In the genomic region with DNA sequence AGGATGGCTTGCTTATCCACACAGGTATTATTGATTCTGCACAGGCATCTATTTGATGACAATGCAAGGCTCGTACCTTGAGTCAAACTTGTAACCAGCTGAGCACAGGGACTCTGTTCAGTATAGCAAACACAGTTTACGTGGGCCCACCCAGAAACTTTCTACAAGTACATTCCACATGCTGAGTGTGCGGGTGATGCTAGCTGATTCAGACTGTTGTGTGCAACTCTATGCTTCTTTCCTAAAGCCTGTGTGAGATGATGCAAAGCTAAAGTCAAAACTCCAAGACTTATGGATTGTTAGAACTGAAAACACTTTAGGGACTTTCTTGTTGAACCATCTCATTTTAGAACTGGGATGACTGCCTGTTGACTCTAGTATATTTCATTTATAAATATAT, we compare ENCODE assay signal across 19 cellular contexts. TPM values are rescaled to one million over a fixed set of nuclear protein-coding genes. Genes with fewer than 3 reads are reported as not detected.
DNase-seq lines count a peak whose midpoint lies in the region; ATAC-seq and TF ChIP-seq lines count a peak whose summit lies in the region.
"Had no signal": no experiment of that assay in that cellular context is flagged by ENCODE, and none has a peak within 500 bp of the region (broad histone marks: within the 10 kb centered on the region; RNA-seq: fewer than 3 reads in every experiment).

No MANE protein-coding gene starts in this region.

- H3K4me3 ChIP-seq in adipocyte (ENCODE audit: low read length) (no peak overlapping the region), fibroblast of mammary gland (ENCODE audit: control insufficient read depth, low read depth, low read length) (no peak overlapping the region), mesenchymal stem cell (ENCODE audit: insufficient read depth in 1 of 2, low read depth in 1 of 2, low read length in 2 of 2) (no peak overlapping the region)
- H3K4me3 ChIP-seq: GM23338, K562 had no signal

- no peak overlapping the region for H2AK5ac ChIP-seq in mesenchymal stem cell (ENCODE audit: low read length, severe bottlenecking)

- H3K9me3 ChIP-seq in adipocyte (ENCODE audit: control insufficient read depth, low read length): no peaks in the 10 kb centered on the region
- H3K9me3 ChIP-seq in mesenchymal stem cell (ENCODE audit: control insufficient read depth, low read length): no peaks in the 10 kb centered on the region

- no peaks in the 10 kb centered on the region for H3K27me3 Mint-ChIP-seq in chondrocyte (ENCODE audit: low read depth)
- H3K27me3 Mint-ChIP-seq: CD4-positive, alpha-beta T cell had no signal

- H3K79me1 ChIP-seq in mesenchymal stem cell (replicated peaks; ENCODE audit: low read length, poor library complexity, severe bottlenecking): no peaks in the 10 kb centered on the region

- no peak overlapping the region for H2AFZ ChIP-seq in mesenchymal stem cell (ENCODE audit: low read depth, low read length)
- H2AFZ ChIP-seq: GM23338 had no signal

- H2BK120ac ChIP-seq in mesenchymal stem cell (ENCODE audit: low read depth, low read length): no peak overlapping the region

- ATAC-seq in HG02623 (IDR thresholded peaks at IDR 0.05; ENCODE audit: unreplicated experiment): no peak
- ATAC-seq: GM23338, HCT116, K562 had no signal

- 100% methylated on average over 1 of the region's 3 CpGs for WGBS in mesenchymal stem cell

- peaks cover 3% of the 10 kb centered on the region for H3K9me3 Mint-ChIP-seq in chondrocyte (ENCODE audit: low read depth)
- H3K9me3 Mint-ChIP-seq: CD4-positive, alpha-beta T cell; GM23338 had no signal

- no peak for TF ChIP-seq CTCF in fibroblast of mammary gland (conservative IDR thresholded peaks at IDR 0.05; ENCODE audit: control insufficient read depth, insufficient read depth, low read depth, low read length)
- no peak for TF ChIP-seq CTCF in chondrocyte (IDR thresholded peaks at IDR 0.05)

- H2BK15ac ChIP-seq in mesenchymal stem cell (ENCODE audit: low read depth, poor library complexity, severe bottlenecking): no peak overlapping the region

- DNase-seq in EH (ENCODE audit: low read depth) (peak; percentile 58), adipocyte (ENCODE audit: low read depth) (peak; percentile 74), fibroblast of mammary gland (ENCODE audit: low read depth) (peak; percentile 30), mesenchymal stem cell (peak; percentile 67), NCI-H526 (lab: John Stamatoyannopoulos, UW) (no peak), globus pallidus (ENCODE audit: low spot score) (no peak), chondrocyte (ENCODE audit: low spot score) (no peak)
- DNase-seq: Caco-2; CD4-positive, alpha-beta T cell; EL; NCI-H1694 treated with DMSO at 0.1 percent for 48 hours; NCI-H226; NCI-H524; RPMI8226; SHP77 treated with DMSO at 0.1 percent for 48 hours had no signal

- H3K4me1 Mint-ChIP-seq in chondrocyte (ENCODE audit: low read depth): peaks cover 70% of the 10 kb centered on the region
- H3K4me1 Mint-ChIP-seq: GM23338 had no signal

- H2BK5ac ChIP-seq in mesenchymal stem cell (ENCODE audit: low read depth, low read length, poor library complexity, severe bottlenecking): no peak overlapping the region

- no peak overlapping the region for H3K27ac ChIP-seq in mesenchymal stem cell (ENCODE audit: low read length, poor library complexity, severe bottlenecking)

- H3K23ac ChIP-seq in mesenchymal stem cell (ENCODE audit: low read length in 2 of 2): no peak overlapping the region

- no peak overlapping the region for H3K27ac Mint-ChIP-seq in chondrocyte (ENCODE audit: unreplicated experiment)
- H3K27ac Mint-ChIP-seq: CD4-positive, alpha-beta T cell; GM23338 had no signal

- H3K18ac ChIP-seq in mesenchymal stem cell (ENCODE audit: low read depth in 1 of 2, low read length in 2 of 2): no peak overlapping the region

- no peak overlapping the region for H4K8ac ChIP-seq in mesenchymal stem cell (ENCODE audit: low read length)

- H3K4me1 ChIP-seq in adipocyte (ENCODE audit: control insufficient read depth, insufficient read depth, low read length): peaks cover 7% of the 10 kb centered on the region
- no peaks in the 10 kb centered on the region for H3K4me1 ChIP-seq in mesenchymal stem cell (ENCODE audit: control insufficient read depth, insufficient read depth, low read depth, low read length)

- no peak overlapping the region for H4K91ac ChIP-seq in mesenchymal stem cell (ENCODE audit: low read length)

- H3K9ac ChIP-seq in adipocyte (ENCODE audit: low read length) (no peak overlapping the region), mesenchymal stem cell (ENCODE audit: low read length) (no peak overlapping the region)

- no peaks in the 10 kb centered on the region for H3K27me3 ChIP-seq in adipocyte (replicated peaks; ENCODE audit: control insufficient read depth, insufficient read depth, low read length)
- H3K27me3 ChIP-seq in mesenchymal stem cell (ENCODE audit: control insufficient read depth in 1 of 2, insufficient read depth in 1 of 2, low read length in 2 of 2): no peaks in the 10 kb centered on the region

- no peak overlapping the region for H3K14ac ChIP-seq in mesenchymal stem cell (ENCODE audit: low read length in 2 of 2)

- H3K4me2 ChIP-seq in mesenchymal stem cell (ENCODE audit: low read length, poor library complexity, severe bottlenecking): no peak overlapping the region
- H3K4me2 ChIP-seq: GM23338 had no signal

- H2BK12ac ChIP-seq in mesenchymal stem cell (ENCODE audit: low read length in 2 of 2): no peak overlapping the region

- H3K36me3 ChIP-seq in adipocyte (ENCODE audit: control insufficient read depth, insufficient read depth, low read length, severe bottlenecking): no peaks in the 10 kb centered on the region
- no peaks in the 10 kb centered on the region for H3K36me3 ChIP-seq in mesenchymal stem cell (ENCODE audit: control insufficient read depth in 1 of 2, insufficient read depth in 2 of 2, low read depth in 1 of 2, low read length in 2 of 2)

- H3K36me3 Mint-ChIP-seq in chondrocyte (ENCODE audit: low read depth): no peaks in the 10 kb centered on the region

- no peak overlapping the region for H3K4ac ChIP-seq in mesenchymal stem cell (ENCODE audit: low read depth in 1 of 2, low read length in 2 of 2)

- no peak overlapping the region for H3K4me3 Mint-ChIP-seq in chondrocyte (ENCODE audit: unreplicated experiment)
- H3K4me3 Mint-ChIP-seq: CD4-positive, alpha-beta T cell; GM23338 had no signal

RNA-seq across cellular contexts. Expression of a gene that starts 21.5 kb away (rescaled TPM):
- 820 TPM for polyA plus RNA-seq in mesenchymal stem cell (2013, experiment 1 of 2)
- 785 TPM for polyA plus RNA-seq in mesenchymal stem cell (2013, experiment 2 of 2)
- 1,623 to 1,979 TPM (median 1,941 TPM) in 3 replicates for total RNA-seq in chondrocyte
- polyA plus RNA-seq: K562 had no signal

Comparison
In these comparisons a context has a peak if more than half of its experiments do, and no peak if none do; other contexts are left out.
1. DNase-seq: peak in EH (single experiment), adipocyte (single experiment), fibroblast of mammary gland (single experiment) and mesenchymal stem cell (single experiment); none in NCI-H526 (0 of 2), globus pallidus (single experiment) and chondrocyte (single experiment).